ENCODE assay signal across 8 cellular contexts in genomic region chr9:2132484-2133082, GRCh38.
DNase-seq lines count a peak whose midpoint lies in the region; ATAC-seq and TF ChIP-seq lines count a peak whose summit lies in the region.

No MANE protein-coding gene starts in this region.

- 67% methylated on average over 3 of the region's 3 CpGs; no CpG with 5 or more reads in 1 of the 2 experiments for WGBS in endodermal cell (ENCODE audit: insufficient coverage in 1 of 2, insufficient read length in 1 of 2), 2 experiments

- H3K9me3 Mint-ChIP-seq in endodermal cell: no peaks in the 10 kb centered on the region
- no peaks in the 10 kb centered on the region for H3K9me3 Mint-ChIP-seq in activated CD4-positive, alpha-beta T cell treated with anti-CD3 and anti-CD28 coated beads for 36 hours (ENCODE audit: low read depth)

- no peak overlapping the region for H3K4me3 ChIP-seq in endodermal cell (ENCODE audit: low read length)
- no peak overlapping the region for H3K4me3 ChIP-seq in osteoblast (ENCODE audit: insufficient read depth, low read length)

- H3K27me3 ChIP-seq in endodermal cell (ENCODE audit: control insufficient read depth, insufficient read depth, low read length, poor library complexity, severe bottlenecking) (no peaks in the 10 kb centered on the region), osteoblast (ENCODE audit: insufficient read depth, low read length) (no peaks in the 10 kb centered on the region)

- TF ChIP-seq CTCF in endodermal cell (conservative IDR thresholded peaks at IDR 0.05) (peak; percentile 87), osteoblast (IDR thresholded peaks at IDR 0.05; ENCODE audit: extremely low read depth, low read depth, low read length) (peak; percentile 72)

- no peaks in the 10 kb centered on the region for H3K4me1 ChIP-seq in endodermal cell (ENCODE audit: control insufficient read depth, insufficient read depth, low read length)
- peaks cover 5% of the 10 kb centered on the region for H3K4me1 ChIP-seq in osteoblast (ENCODE audit: insufficient read depth, low read length)

- no peaks in the 10 kb centered on the region for H3K36me3 Mint-ChIP-seq in endodermal cell (ENCODE audit: low read depth)
- peaks cover 28% of the 10 kb centered on the region for H3K36me3 Mint-ChIP-seq in activated CD4-positive, alpha-beta T cell treated with anti-CD3 and anti-CD28 coated beads for 36 hours (ENCODE audit: low read depth)

- H3K4me3 Mint-ChIP-seq in endodermal cell: no peak overlapping the region
- no peak overlapping the region for H3K4me3 Mint-ChIP-seq in activated CD4-positive, alpha-beta T cell treated with anti-CD3 and anti-CD28 coated beads for 36 hours

- POLR2A ChIA-PET in activated CD4-positive, alpha-beta T cell treated with anti-CD3 and anti-CD28 coated beads for 36 hours (lab: Charles Lee): interaction anchor here (0.7 kb wide), 1 partner anchor 790 kb away, joined by 5 read pairs; no protein-coding TSS in a partner anchor

- no peak overlapping the region for H3K27ac Mint-ChIP-seq in endodermal cell
- H3K27ac Mint-ChIP-seq in activated CD4-positive, alpha-beta T cell treated with anti-CD3 and anti-CD28 coated beads for 36 hours: no peak overlapping the region

- no peak for DNase-seq in Right ventricle myocardium superior
- no peak for DNase-seq in cardiac septum (ENCODE audit: low spot score)
- peak; percentile 3 for DNase-seq in NCI-H526 treated with DMSO at 0.1 percent for 48 hours (lab: John Stamatoyannopoulos, UW)
- no peak for DNase-seq in endodermal cell
- no peak for DNase-seq in osteoblast (ENCODE audit: insufficient read length, low spot score, missing footprints)
- no peak for DNase-seq in activated CD4-positive, alpha-beta T cell treated with anti-CD3 and anti-CD28 coated beads for 36 hours
- no peak for DNase-seq in GOT3 (lab: John Stamatoyannopoulos, UW)

- no peak overlapping the region for H2AFZ ChIP-seq in osteoblast (ENCODE audit: low read length)

- H3K9ac ChIP-seq in endodermal cell (ENCODE audit: extremely low read depth, low read length, poor library complexity, severe bottlenecking): no peak overlapping the region

- intact Hi-C loops in Right ventricle myocardium superior (cut with DNase I) (loop anchor here (10.0 kb wide), 2 partner anchors 672 to 702 kb away; no protein-coding TSS in a partner anchor), cardiac septum (cut with DNase I) (loop anchor here (10.0 kb wide), 2 partner anchors 192 to 592 kb away; no protein-coding TSS in a partner anchor)
- intact Hi-C loops in activated CD4-positive, alpha-beta T cell treated with anti-CD3 and anti-CD28 coated beads for 36 hours (cut with DNase I, micrococcal nuclease): loop anchor here (1.0 to 10.0 kb wide), 3 partner anchors 46 to 702 kb away; no protein-coding TSS in a partner anchor

- H3K27ac ChIP-seq in endodermal cell (ENCODE audit: low read depth, low read length) (no peak overlapping the region), osteoblast (ENCODE audit: low read depth, low read length) (no peak overlapping the region)

- peaks cover 9% of the 10 kb centered on the region for H3K79me2 ChIP-seq in osteoblast (ENCODE audit: insufficient read depth, low read length)

- no peak overlapping the region for H3K4me2 ChIP-seq in osteoblast (ENCODE audit: insufficient read depth, low read length)

- CTCF ChIA-PET in activated CD4-positive, alpha-beta T cell treated with anti-CD3 and anti-CD28 coated beads for 36 hours (lab: Charles Lee): interaction anchor here (0.5 to 4.0 kb wide), 12 partner anchors 8 to 599 kb away, joined by 3 to 47 read pairs (median 6); no protein-coding TSS in a partner anchor

- H3K27me3 Mint-ChIP-seq in endodermal cell (ENCODE audit: insufficient read depth): no peaks in the 10 kb centered on the region
- H3K27me3 Mint-ChIP-seq in activated CD4-positive, alpha-beta T cell treated with anti-CD3 and anti-CD28 coated beads for 36 hours: no peaks in the 10 kb centered on the region

- peaks cover 2% of the 10 kb centered on the region for H4K20me1 ChIP-seq in osteoblast (ENCODE audit: insufficient read depth, low read length)

- H3K4me1 Mint-ChIP-seq in endodermal cell: peaks cover 4% of the 10 kb centered on the region
- peaks cover 19% of the 10 kb centered on the region for H3K4me1 Mint-ChIP-seq in activated CD4-positive, alpha-beta T cell treated with anti-CD3 and anti-CD28 coated beads for 36 hours

- H3K36me3 ChIP-seq in endodermal cell (ENCODE audit: control insufficient read depth, insufficient read depth, low read length) (no peaks in the 10 kb centered on the region), osteoblast (ENCODE audit: insufficient read depth, low read length) (no peaks in the 10 kb centered on the region)

- no peaks in the 10 kb centered on the region for H3K9me3 ChIP-seq in endodermal cell (ENCODE audit: control insufficient read depth, low read length)
- H3K9me3 ChIP-seq in osteoblast (ENCODE audit: low read depth, low read length): no peaks in the 10 kb centered on the region

- ATAC-seq in Right ventricle myocardium superior (ENCODE audit: poor library complexity) (peak; percentile 60), GM18517 (IDR thresholded peaks at IDR 0.05; ENCODE audit: unreplicated experiment) (no peak)
- no peak for ATAC-seq in activated CD4-positive, alpha-beta T cell treated with anti-CD3 and anti-CD28 coated beads for 36 hours
